ENCODE assay signal across 11 cellular contexts in the genomic region with DNA sequence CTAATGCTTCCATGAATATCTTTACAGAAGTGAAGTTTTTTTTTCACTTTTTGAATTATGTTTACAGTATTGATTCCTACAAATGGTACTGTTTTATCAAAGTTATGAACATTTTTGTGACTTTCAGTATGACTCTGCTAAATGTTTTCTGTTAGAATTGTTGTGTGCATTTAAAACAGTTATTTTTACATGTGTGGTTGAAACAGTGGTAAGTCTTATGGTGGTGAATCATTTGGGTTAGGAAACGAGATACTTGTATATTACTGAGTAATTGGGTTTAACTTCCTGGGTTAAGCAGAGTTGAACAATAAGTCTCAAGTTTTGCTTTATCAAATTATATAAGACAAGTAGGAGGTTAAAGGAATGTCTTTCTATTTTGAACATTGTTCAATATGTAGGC.
DNase-seq lines count a peak whose midpoint lies in the region; ATAC-seq and TF ChIP-seq lines count a peak whose summit lies in the region.
"Had no signal": no experiment of that assay in that cellular context is flagged by ENCODE, and none has a peak within 500 bp of the region (broad histone marks: within the 10 kb centered on the region; RNA-seq: fewer than 3 reads in every experiment).

No MANE protein-coding gene starts in this region.

- ATAC-seq in HG03460 (IDR thresholded peaks at IDR 0.05; ENCODE audit: unreplicated experiment) = peak; percentile 77
- no peak for ATAC-seq in HG03280 (IDR thresholded peaks at IDR 0.05; ENCODE audit: unreplicated experiment)
- ATAC-seq: A549 had no signal

- peak overlapping the region; percentile 87 for H3K27ac ChIP-seq in brain microvascular endothelial cell
- H3K27ac ChIP-seq: A549 had no signal

- H3K4me3 ChIP-seq in brain microvascular endothelial cell (ENCODE audit: low read depth, low read length) = no peak overlapping the region
- no peak overlapping the region for H3K4me3 ChIP-seq in retinal pigment epithelial cell (ENCODE audit: low read length)
- H3K4me3 ChIP-seq: A549, lung had no signal

- DNase-seq in SIG-M5 treated with dmso at 0.1 percent for 504 hours (lab: John Stamatoyannopoulos, UW; ENCODE audit: unreplicated experiment) (peak; percentile 59), SIG-M5 (lab: John Stamatoyannopoulos, UW) (no peak), brain microvascular endothelial cell (no peak), retinal pigment epithelial cell (ENCODE audit: low read depth) (peak; percentile 61), NCI-H748 (lab: John Stamatoyannopoulos, UW; ENCODE audit: unreplicated experiment) (no peak), NCI-H1694 (lab: John Stamatoyannopoulos, UW) (no peak)
- DNase-seq: activated effector memory CD4-positive, alpha-beta T cell treated with anti-CD3 and anti-CD28 coated beads, Interleukin-2, amount 50 U/mL, for 16 hours had no signal

- in situ Hi-C loops in brain microvascular endothelial cell (cut with HindIII; ENCODE audit: low pct_ligation_motif_present, low sequenced_read_pairs) = loop anchor here (25.0 kb wide), 1 partner anchor 341 kb away; a partner anchor contains a TSS

- H3K36me3 ChIP-seq in brain microvascular endothelial cell (replicated peaks) = peaks cover 7% of the 10 kb centered on the region

- no peaks in the 10 kb centered on the region for H3K27me3 ChIP-seq in brain microvascular endothelial cell (replicated peaks)

- TF ChIP-seq CTCF in brain microvascular endothelial cell (IDR thresholded peaks at IDR 0.05; ENCODE audit: low read depth, low read length, missing control alignments) = no peak
- no peak for TF ChIP-seq CTCF in retinal pigment epithelial cell (conservative IDR thresholded peaks at IDR 0.05; ENCODE audit: low read depth, low read length)

Comparison
In these comparisons a context has a peak if more than half of its experiments do, and no peak if none do; other contexts are left out.
1. DNase-seq: peak in SIG-M5 treated with dmso at 0.1 percent for 504 hours (single experiment) and retinal pigment epithelial cell (single experiment); none in SIG-M5 (single experiment), brain microvascular endothelial cell (single experiment), NCI-H748 (single experiment) and NCI-H1694 (single experiment).